In the genomic region with DNA sequence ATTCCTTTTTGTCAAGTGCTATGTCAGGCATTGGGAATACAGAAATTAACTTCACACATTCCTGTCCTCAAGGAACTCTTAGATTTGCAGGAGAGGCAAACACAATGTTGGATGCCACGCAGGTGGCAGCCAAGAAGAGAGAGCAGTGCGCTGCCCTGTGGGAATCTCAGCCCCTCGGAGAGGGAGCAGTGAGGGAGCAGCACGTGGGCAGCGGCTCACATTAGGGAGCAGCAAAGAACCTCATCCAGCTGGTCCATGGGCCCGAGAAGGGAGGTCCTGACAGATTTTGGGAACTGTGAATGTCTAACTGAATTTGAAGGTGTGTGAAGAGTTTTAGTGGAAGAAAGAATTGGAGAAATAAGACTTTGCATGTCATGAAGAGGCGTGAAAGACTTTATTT, we compare ENCODE assay signal across 13 cellular contexts.
"Had no signal": no experiment of that assay in that cellular context is flagged by ENCODE, and none has a peak within 500 bp of the region (broad histone marks: within the 10 kb centered on the region; RNA-seq: fewer than 3 reads in every experiment).

No MANE protein-coding gene starts in this region.

- H3K4me3 Mint-ChIP-seq: activated B cell treated with CpG ODN at 0.5 μM for 24 hours; activated naive CD4-positive, alpha-beta T cell treated with anti-CD3 and anti-CD28 coated beads, Interleukin-2, amount 50 U/mL, for 24 hours; stimulated activated effector memory CD8-positive, alpha-beta T cell treated with anti-CD3 and anti-CD28 coated beads, Interleukin-12 subunit alpha, Interleukin-12 subunit beta, amount 100 ng/mL, for 72 hours had no signal

- H3K4me3 ChIP-seq: body of pancreas, pancreas, right atrium auricular region, tibial artery had no signal

- H3K9me3 ChIP-seq: body of pancreas, pancreas, right atrium auricular region, tibial artery had no signal

- H3K4me1 Mint-ChIP-seq: activated naive CD4-positive, alpha-beta T cell treated with anti-CD3 and anti-CD28 coated beads, Interleukin-2, amount 50 U/mL, for 24 hours had no signal

- H3K27me3 ChIP-seq: body of pancreas, pancreas, right atrium auricular region, tibial artery had no signal

- FAIRE-seq: endometrium, islet of Langerhans, pancreas, TTC549 had no signal

- H3K36me3 Mint-ChIP-seq: stimulated activated effector memory CD8-positive, alpha-beta T cell treated with anti-CD3 and anti-CD28 coated beads, Interleukin-12 subunit alpha, Interleukin-12 subunit beta, amount 100 ng/mL, for 72 hours had no signal

- H3K36me3 ChIP-seq: pancreas, right atrium auricular region, tibial artery had no signal

- H3K9me3 Mint-ChIP-seq: activated B cell treated with CpG ODN at 0.5 μM for 24 hours; activated naive CD4-positive, alpha-beta T cell treated with anti-CD3 and anti-CD28 coated beads, Interleukin-2, amount 50 U/mL, for 24 hours; stimulated activated effector memory CD8-positive, alpha-beta T cell treated with anti-CD3 and anti-CD28 coated beads, Interleukin-12 subunit alpha, Interleukin-12 subunit beta, amount 100 ng/mL, for 72 hours had no signal

- H3K27ac Mint-ChIP-seq: activated B cell treated with CpG ODN at 0.5 μM for 24 hours; activated naive CD4-positive, alpha-beta T cell treated with anti-CD3 and anti-CD28 coated beads, Interleukin-2, amount 50 U/mL, for 24 hours; stimulated activated effector memory CD8-positive, alpha-beta T cell treated with anti-CD3 and anti-CD28 coated beads, Interleukin-12 subunit alpha, Interleukin-12 subunit beta, amount 100 ng/mL, for 72 hours had no signal

- DNase-seq: activated B cell treated with CpG ODN at 0.5 μM for 24 hours; activated CD4-positive, alpha-beta T cell treated with anti-CD3 and anti-CD28 coated beads, Interleukin-2, amount 50 U/mL, for 1 hour; body of pancreas; pancreas; T-helper 2 cell; tibial artery had no signal

- ATAC-seq: body of pancreas; esophagus mucosa; pancreas; stimulated activated effector memory CD8-positive, alpha-beta T cell treated with anti-CD3 and anti-CD28 coated beads, Interleukin-12 subunit alpha, Interleukin-12 subunit beta, amount 100 ng/mL, for 72 hours had no signal

- H3K27me3 Mint-ChIP-seq: activated B cell treated with CpG ODN at 0.5 μM for 24 hours; activated naive CD4-positive, alpha-beta T cell treated with anti-CD3 and anti-CD28 coated beads, Interleukin-2, amount 50 U/mL, for 24 hours had no signal

- H3K4me1 ChIP-seq: body of pancreas, pancreas had no signal

- H3K27ac ChIP-seq: body of pancreas, pancreas, right atrium auricular region, tibial artery had no signal
